13 cellular contexts compared by ENCODE assay signal in the genomic region with DNA sequence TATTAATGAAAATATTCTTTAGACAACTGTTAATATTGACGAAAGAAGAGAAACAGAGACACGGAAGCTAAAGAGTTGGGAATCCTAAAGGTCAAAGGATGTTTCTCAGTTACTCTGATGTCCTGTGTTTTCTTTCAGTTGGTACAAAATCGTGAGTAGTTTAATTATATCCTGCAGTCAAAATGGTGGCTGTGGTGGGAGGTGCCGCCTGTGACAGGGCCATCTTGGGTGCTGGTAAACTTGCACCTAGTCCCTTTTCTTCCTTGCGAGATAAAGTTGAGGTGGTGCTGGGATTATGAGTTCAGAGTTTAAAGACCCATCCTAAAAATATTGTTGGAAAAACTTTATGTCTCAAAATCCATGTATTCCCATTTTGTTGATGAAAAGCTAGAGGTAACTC. TPM values are rescaled to one million over a fixed set of nuclear protein-coding genes. Genes with fewer than 3 reads are reported as not detected.
DNase-seq lines count a peak whose midpoint lies in the region; ATAC-seq and TF ChIP-seq lines count a peak whose summit lies in the region.
"Had no signal": no experiment of that assay in that cellular context is flagged by ENCODE, and none has a peak within 500 bp of the region (broad histone marks: within the 10 kb centered on the region; RNA-seq: fewer than 3 reads in every experiment).

No MANE protein-coding gene starts in this region.

- H3K4me3 Mint-ChIP-seq in T-cell (peak overlapping the region in 2 of 3 donors; percentile 6 to 57), progenitor cell of endocrine pancreas (ENCODE audit: low read depth) (peak overlapping the region; percentile 79)
- no peak overlapping the region for H3K4me3 Mint-ChIP-seq in activated T-cell treated with anti-CD3 and anti-CD28 coated beads, Interleukin-2, amount 50 U/mL, for 24 hours

- CTCF ChIA-PET in T-cell (lab: Charles Lee): no interaction called here

- peak overlapping the region; percentile 71 for H3K9ac ChIP-seq in iPS-18a (ENCODE audit: low read length)

- H3K4me1 Mint-ChIP-seq in T-cell: peaks cover 28 to 33% (median 28%) of the 10 kb centered on the region in 3 donors
- peaks cover 25% of the 10 kb centered on the region for H3K4me1 Mint-ChIP-seq in progenitor cell of endocrine pancreas (ENCODE audit: low read depth)
- peaks cover 24% of the 10 kb centered on the region for H3K4me1 Mint-ChIP-seq in activated T-cell treated with anti-CD3 and anti-CD28 coated beads, Interleukin-2, amount 50 U/mL, for 24 hours (ENCODE audit: low read depth)

- H3K9me3 Mint-ChIP-seq in T-cell (no peaks in the 10 kb centered on the region), progenitor cell of endocrine pancreas (ENCODE audit: low read depth) (no peaks in the 10 kb centered on the region)
- no peaks in the 10 kb centered on the region for H3K9me3 Mint-ChIP-seq in activated T-cell treated with anti-CD3 and anti-CD28 coated beads, Interleukin-2, amount 50 U/mL, for 24 hours

- POLR2A ChIA-PET in T-cell (lab: Charles Lee): no interaction called here

- no peak for TF ChIP-seq CTCF in progenitor cell of endocrine pancreas (IDR thresholded peaks at IDR 0.05; ENCODE audit: unreplicated experiment)

- H3K27me3 Mint-ChIP-seq in T-cell (peaks cover 50 to 55% of the 10 kb centered on the region in 2 donors), progenitor cell of endocrine pancreas (peaks cover under 1% of the 10 kb centered on the region)
- H3K27me3 Mint-ChIP-seq in activated T-cell treated with anti-CD3 and anti-CD28 coated beads, Interleukin-2, amount 50 U/mL, for 24 hours: peaks cover 70% of the 10 kb centered on the region

- ATAC-seq in T-cell (replicated peaks in 1 of 4): no peak
- no peak for ATAC-seq in GM21619 (IDR thresholded peaks at IDR 0.05; ENCODE audit: unreplicated experiment)
- ATAC-seq: sciatic nerve had no signal

- H3K36me3 Mint-ChIP-seq in T-cell (no peaks in the 10 kb centered on the region), progenitor cell of endocrine pancreas (ENCODE audit: insufficient read depth) (no peaks in the 10 kb centered on the region)
- H3K36me3 Mint-ChIP-seq in activated T-cell treated with anti-CD3 and anti-CD28 coated beads, Interleukin-2, amount 50 U/mL, for 24 hours (ENCODE audit: low read depth): no peaks in the 10 kb centered on the region

- H3K27ac ChIP-seq in iPS-18a (ENCODE audit: low read length): peak overlapping the region; percentile 70
- H3K27ac ChIP-seq: suprapubic skin had no signal

- H3K4me1 ChIP-seq in iPS-18a (ENCODE audit: control insufficient read depth, low read depth, low read length): peaks cover 51% of the 10 kb centered on the region

- no peak for DNase-seq in H7
- DNase-seq in T-cell: no peak
- no peak for DNase-seq in progenitor cell of endocrine pancreas (ENCODE audit: low spot score, unreplicated experiment)
- no peak for DNase-seq in activated T-cell treated with anti-CD3 and anti-CD28 coated beads, Interleukin-2, amount 50 U/mL, for 24 hours
- no peak for DNase-seq in NCI-H1694 treated with DMSO at 0.1 percent for 48 hours (lab: John Stamatoyannopoulos, UW)
- DNase-seq: activated CD4-positive, alpha-beta T cell treated with anti-CD3 and anti-CD28 coated beads for 1 hour; activated T-cell treated with anti-CD3 and anti-CD28 coated beads, Interleukin-2, amount 50 U/mL, for 48 hours; head of caudate nucleus; NCI-H2081 treated with DMSO at 0.1 percent for 48 hours had no signal

- H3K27ac Mint-ChIP-seq in T-cell (no peak overlapping the region), progenitor cell of endocrine pancreas (no peak overlapping the region)
- H3K27ac Mint-ChIP-seq in activated T-cell treated with anti-CD3 and anti-CD28 coated beads, Interleukin-2, amount 50 U/mL, for 24 hours: no peak overlapping the region

- H3K4me3 ChIP-seq in H7 (ENCODE audit: insufficient read depth, low read depth, low read length) (peak overlapping the region; percentile 84), iPS-18a (ENCODE audit: low read length) (peak overlapping the region; percentile 75)

- no peaks in the 10 kb centered on the region for H3K36me3 ChIP-seq in H7 (replicated peaks; ENCODE audit: control insufficient read depth, insufficient read depth, low read length)
- no peaks in the 10 kb centered on the region for H3K36me3 ChIP-seq in iPS-18a (ENCODE audit: control insufficient read depth, low read depth, low read length)
- H3K36me3 ChIP-seq: suprapubic skin had no signal

- H3K9me3 ChIP-seq in iPS-18a (ENCODE audit: control insufficient read depth, low read depth, low read length): no peaks in the 10 kb centered on the region
- H3K9me3 ChIP-seq: suprapubic skin had no signal

- H3K27me3 ChIP-seq in H7 (ENCODE audit: control insufficient read depth, insufficient read depth, low read length) (no peaks in the 10 kb centered on the region), iPS-18a (ENCODE audit: control insufficient read depth, insufficient read depth, low read length) (no peaks in the 10 kb centered on the region)

RNA-seq across cellular contexts. Expression of gene CECR2, which starts 2.2 kb away (rescaled TPM):
- 50.0 and 66.3 TPM in 2 replicates for total RNA-seq in H7 (2014; rRNA removed; shearing (Covaris generic))
- total RNA-seq in T-cell: 1 to 10 TPM in 1 of 5 donors, under 1 TPM in 3, not detected in 1; 0.09 to 1.1 (median 0.50) TPM
- total RNA-seq in progenitor cell of endocrine pancreas: 37.6 and 40.5 TPM in 2 replicates

Comparison
In these comparisons a context has a peak if more than half of its experiments do, and no peak if none do; other contexts are left out.
1. RNA of gene CECR2, which starts 2.2 kb away (total RNA-seq): 50.0 to 66.3 TPM in H7 and 37.6 to 40.5 TPM in progenitor cell of endocrine pancreas; 0.09 to 1.1 TPM in T-cell; every median in the first group is over 10 times any median in the second.